In genomic region chr5:32304622-32305021, GRCh38 we compare ENCODE assay signal across 14 cellular contexts. TPM values are rescaled to one million over a fixed set of nuclear protein-coding genes. Genes with fewer than 3 reads are reported as not detected.
DNase-seq lines count a peak whose midpoint lies in the region; ATAC-seq and TF ChIP-seq lines count a peak whose summit lies in the region.
"Had no signal": no experiment of that assay in that cellular context is flagged by ENCODE, and none has a peak within 500 bp of the region (broad histone marks: within the 10 kb centered on the region; RNA-seq: fewer than 3 reads in every experiment).

No MANE protein-coding gene starts in this region.

- no peaks in the 10 kb centered on the region for H3K9me3 Mint-ChIP-seq in natural killer cell
- H3K9me3 Mint-ChIP-seq in natural killer cell treated with Interleukin-12 subunit alpha and Interleukin-12 subunit beta and Interleukin-15 and Interleukin-18, amount 100 ng/mL, for 72 hours: no peaks in the 10 kb centered on the region
- no peaks in the 10 kb centered on the region for H3K9me3 Mint-ChIP-seq in osteocyte (ENCODE audit: unreplicated experiment)
- H3K9me3 Mint-ChIP-seq: activated T-cell treated with anti-CD3 and anti-CD28 coated beads, Interleukin-2, amount 50 U/mL, for 4 hours had no signal

- TF ChIP-seq CTCF in natural killer cell (IDR thresholded peaks at IDR 0.05) (no peak), foreskin fibroblast (IDR thresholded peaks at IDR 0.05; ENCODE audit: low read depth, low read length) (no peak), upper lobe of right lung (IDR thresholded peaks at IDR 0.05) (no peak), osteocyte (IDR thresholded peaks at IDR 0.05) (no peak), BE2C (IDR thresholded peaks at IDR 0.05; ENCODE audit: low read depth, low read length) (no peak)

- H3K4me3 ChIP-seq in foreskin fibroblast (ENCODE audit: low read depth in 1 of 2, low read length in 2 of 2) (no peak overlapping the region), upper lobe of right lung (no peak overlapping the region), BE2C (ENCODE audit: low read depth, low read length) (no peak overlapping the region)
- H3K4me3 ChIP-seq: cardiac muscle cell had no signal

- H3K27me3 Mint-ChIP-seq in natural killer cell (ENCODE audit: low read depth in 2 of 2) (no peaks in the 10 kb centered on the region), osteocyte (ENCODE audit: unreplicated experiment) (no peaks in the 10 kb centered on the region)
- no peaks in the 10 kb centered on the region for H3K27me3 Mint-ChIP-seq in natural killer cell treated with Interleukin-12 subunit alpha and Interleukin-12 subunit beta and Interleukin-15 and Interleukin-18, amount 100 ng/mL, for 72 hours

- H3K27ac ChIP-seq in upper lobe of right lung: no peak overlapping the region
- H3K27ac ChIP-seq: cardiac muscle cell had no signal

- H3K36me3 Mint-ChIP-seq in natural killer cell (no peaks in the 10 kb centered on the region), osteocyte (ENCODE audit: unreplicated experiment) (peaks cover 4% of the 10 kb centered on the region)
- H3K36me3 Mint-ChIP-seq in natural killer cell treated with Interleukin-12 subunit alpha and Interleukin-12 subunit beta and Interleukin-15 and Interleukin-18, amount 100 ng/mL, for 72 hours: no peaks in the 10 kb centered on the region

- no peak overlapping the region for H3K4me3 Mint-ChIP-seq in natural killer cell
- no peak overlapping the region for H3K4me3 Mint-ChIP-seq in natural killer cell treated with Interleukin-12 subunit alpha and Interleukin-12 subunit beta and Interleukin-15 and Interleukin-18, amount 100 ng/mL, for 72 hours
- H3K4me3 Mint-ChIP-seq in osteocyte (ENCODE audit: unreplicated experiment): no peak overlapping the region
- H3K4me3 Mint-ChIP-seq: activated T-cell treated with anti-CD3 and anti-CD28 coated beads, Interleukin-2, amount 50 U/mL, for 4 hours had no signal

- H3K27ac Mint-ChIP-seq in natural killer cell (peak overlapping the region; percentile 59 to 70), osteocyte (ENCODE audit: unreplicated experiment) (no peak overlapping the region)
- H3K27ac Mint-ChIP-seq in natural killer cell treated with Interleukin-12 subunit alpha and Interleukin-12 subunit beta and Interleukin-15 and Interleukin-18, amount 100 ng/mL, for 72 hours: peak overlapping the region in 1 of 2 donors; percentile 12

- ATAC-seq in natural killer cell (peak in 2 of 3 donors; percentile 44 to 50), upper lobe of right lung (peak; percentile 40), HG02973 (IDR thresholded peaks at IDR 0.05; ENCODE audit: unreplicated experiment) (no peak)
- ATAC-seq in natural killer cell treated with Interleukin-12 subunit alpha and Interleukin-12 subunit beta and Interleukin-15 and Interleukin-18, amount 100 ng/mL, for 72 hours: no peak
- ATAC-seq: activated T-cell treated with anti-CD3 and anti-CD28 coated beads, Interleukin-2, amount 50 U/mL, for 4 hours had no signal

- H3K4me1 ChIP-seq in upper lobe of right lung: peaks cover 40% of the 10 kb centered on the region
- no peaks in the 10 kb centered on the region for H3K4me1 ChIP-seq in BE2C

- H3K27me3 ChIP-seq in upper lobe of right lung: no peaks in the 10 kb centered on the region
- H3K27me3 ChIP-seq in BE2C: no peaks in the 10 kb centered on the region
- H3K27me3 ChIP-seq: cardiac muscle cell had no signal

- intact Hi-C loops in natural killer cell (cut with micrococcal nuclease): no loop called here
- intact Hi-C loops in upper lobe of right lung (cut with DNase I): no loop called here

- H3K36me3 ChIP-seq in upper lobe of right lung (peaks cover 4% of the 10 kb centered on the region), BE2C (no peaks in the 10 kb centered on the region)
- H3K36me3 ChIP-seq: cardiac muscle cell had no signal

- DNase-seq in natural killer cell: no peak
- DNase-seq in natural killer cell treated with Interleukin-12 subunit alpha and Interleukin-12 subunit beta and Interleukin-15 and Interleukin-18, amount 100 ng/mL, for 72 hours (ENCODE audit: low spot score): no peak
- DNase-seq in OCI-M1 (lab: John Stamatoyannopoulos, UW): peak; percentile 55
- DNase-seq in foreskin fibroblast: peak; percentile 11 to 33
- DNase-seq in upper lobe of right lung: no peak
- no peak for DNase-seq in osteocyte (ENCODE audit: extremely low spot score, unreplicated experiment)
- DNase-seq in BE2C: no peak
- DNase-seq: activated T-cell treated with anti-CD3 and anti-CD28 coated beads, Interleukin-2, amount 50 U/mL, for 4 hours; DMS153; NCI-H2029; NCI-H69; stimulated activated CD4-positive, alpha-beta T cell treated with anti-CD3 and anti-CD28 coated beads, Interleukin-12 subunit alpha, Interleukin-12 subunit beta, amount 100 ng/mL, for 4 hours had no signal

- H3K9me3 ChIP-seq in upper lobe of right lung (no peaks in the 10 kb centered on the region), BE2C (no peaks in the 10 kb centered on the region)

- H3K4me1 Mint-ChIP-seq in natural killer cell (peaks cover 83 to 91% of the 10 kb centered on the region in 2 donors), osteocyte (ENCODE audit: unreplicated experiment) (peaks cover 24% of the 10 kb centered on the region)
- H3K4me1 Mint-ChIP-seq in natural killer cell treated with Interleukin-12 subunit alpha and Interleukin-12 subunit beta and Interleukin-15 and Interleukin-18, amount 100 ng/mL, for 72 hours (ENCODE audit: low read depth in 2 of 2): peaks cover 51 to 57% of the 10 kb centered on the region in 2 donors

RNA-seq across cellular contexts. Expression of gene MTMR12, which starts 8.1 kb away (rescaled TPM):
- total RNA-seq in natural killer cell (10 to 100 TPM; 36.9 to 47.7 (median 39.8) TPM), upper lobe of right lung (41.3 TPM), osteocyte (19.6 and 23.4 TPM in 2 replicates)
- 10 to 100 TPM; 28.8 to 31.9 TPM for total RNA-seq in natural killer cell treated with Interleukin-12 subunit alpha and Interleukin-12 subunit beta and Interleukin-15 and Interleukin-18, amount 100 ng/mL, for 72 hours
- polyA plus RNA-seq in BE2C (2012; ENCODE audit: insufficient read depth, insufficient read length, low read depth): 12.0 TPM

Comparison
In these comparisons a context has a peak if more than half of its experiments do, and no peak if none do; other contexts are left out.
1. ATAC-seq: peak in natural killer cell (2 of 3) and upper lobe of right lung (single experiment); none in natural killer cell treated with Interleukin-12 subunit alpha and Interleukin-12 subunit beta and Interleukin-15 and Interleukin-18, amount 100 ng/mL, for 72 hours (0 of 2) and HG02973 (single experiment).
2. DNase-seq: peak in OCI-M1 (single experiment) and foreskin fibroblast (2 of 2); none in natural killer cell (single experiment), natural killer cell treated with Interleukin-12 subunit alpha and Interleukin-12 subunit beta and Interleukin-15 and Interleukin-18, amount 100 ng/mL, for 72 hours (single experiment), upper lobe of right lung (single experiment), osteocyte (single experiment) and BE2C (single experiment).